In the genomic region with DNA sequence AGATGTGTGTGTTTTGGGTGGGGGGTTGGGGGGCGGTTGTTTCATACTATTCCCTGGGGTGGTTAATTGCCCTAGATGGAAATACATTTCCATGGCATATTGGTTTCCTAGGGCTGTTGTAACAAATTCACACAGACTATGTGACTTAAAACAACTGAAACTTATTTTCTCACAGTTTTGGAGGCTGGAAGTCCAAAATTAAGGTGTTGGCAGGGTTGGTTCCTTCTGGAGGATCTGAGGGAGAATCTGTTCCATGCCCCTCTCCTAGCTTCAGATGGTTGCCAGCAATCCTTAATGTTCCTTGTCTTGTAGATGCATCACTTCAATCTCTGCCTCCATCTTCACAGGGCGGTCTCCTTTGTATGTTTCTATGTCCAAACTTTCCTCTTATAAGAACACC, we compare ENCODE assay signal across 1 cellular context.
TF ChIP-seq lines count a peak whose summit lies in the region.

No MANE protein-coding gene starts in this region.

TF ChIP-seq in H1, 55 proteins besides CTCF, POLR2A, EP300 and RAD21 (continued from another document):
- TF ChIP-seq, protein P1, sequence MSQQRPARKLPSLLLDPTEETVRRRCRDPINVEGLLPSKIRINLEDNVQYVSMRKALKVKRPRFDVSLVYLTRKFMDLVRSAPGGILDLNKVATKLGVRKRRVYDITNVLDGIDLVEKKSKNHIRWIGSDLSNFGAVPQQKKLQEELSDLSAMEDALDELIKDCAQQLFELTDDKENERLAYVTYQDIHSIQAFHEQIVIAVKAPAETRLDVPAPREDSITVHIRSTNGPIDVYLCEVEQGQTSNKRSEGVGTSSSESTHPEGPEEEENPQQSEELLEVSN (IDR thresholded peaks at IDR 0.05), result no peak
- TF ChIP-seq TCF12 (IDR thresholded peaks at IDR 0.05; ENCODE audit: low read depth, low read length) (no peak), KDM5A (IDR thresholded peaks at IDR 0.05; ENCODE audit: low read length) (no peak), POU5F1 (IDR thresholded peaks at IDR 0.05; ENCODE audit: low read depth, low read length) (no peak), SAP30 (IDR thresholded peaks at IDR 0.05; ENCODE audit: insufficient read depth, insufficient replicate concordance, low read length) (no peak)
- TF ChIP-seq, protein P2, sequence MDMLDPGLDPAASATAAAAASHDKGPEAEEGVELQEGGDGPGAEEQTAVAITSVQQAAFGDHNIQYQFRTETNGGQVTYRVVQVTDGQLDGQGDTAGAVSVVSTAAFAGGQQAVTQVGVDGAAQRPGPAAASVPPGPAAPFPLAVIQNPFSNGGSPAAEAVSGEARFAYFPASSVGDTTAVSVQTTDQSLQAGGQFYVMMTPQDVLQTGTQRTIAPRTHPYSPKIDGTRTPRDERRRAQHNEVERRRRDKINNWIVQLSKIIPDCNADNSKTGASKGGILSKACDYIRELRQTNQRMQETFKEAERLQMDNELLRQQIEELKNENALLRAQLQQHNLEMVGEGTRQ (IDR thresholded peaks at IDR 0.05; ENCODE audit: low read length), result no peak
